1 cellular context compared by ENCODE assay signal in the genomic region with DNA sequence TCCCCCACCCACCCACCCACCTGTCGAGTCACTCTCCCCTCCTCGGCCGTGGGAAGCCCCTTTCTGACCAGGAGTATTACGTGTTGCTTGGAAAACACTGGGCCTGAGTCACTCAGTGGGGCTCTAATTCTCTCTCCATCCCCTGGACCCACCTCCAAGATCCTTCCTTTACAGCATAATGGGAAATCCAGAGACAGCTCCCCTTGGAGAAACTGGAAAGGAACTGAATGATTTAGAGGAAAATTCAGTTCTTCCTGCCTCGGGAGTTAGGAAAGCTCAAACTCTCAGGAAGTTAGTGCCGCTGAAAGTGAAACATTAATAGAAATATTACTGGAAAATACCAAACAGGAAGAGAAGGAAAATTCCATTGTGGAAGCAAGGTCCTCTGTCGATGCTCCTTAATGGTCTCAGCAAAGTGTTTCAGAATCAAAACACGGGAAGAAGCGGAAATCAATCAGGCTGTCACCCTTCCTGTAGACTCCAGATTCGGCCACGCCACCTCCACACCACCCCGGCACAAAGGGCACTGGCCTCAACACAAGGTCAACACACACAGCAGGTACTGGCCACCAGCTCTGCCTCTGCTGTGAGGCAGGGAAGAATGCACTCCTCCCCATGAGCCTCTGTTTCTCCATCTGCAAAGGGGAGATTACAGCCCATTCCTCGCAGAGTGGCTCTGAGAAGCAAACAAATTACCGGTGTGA.
TF ChIP-seq lines count a peak whose summit lies in the region.

No MANE protein-coding gene starts in this region.

TF ChIP-seq in HepG2, 621 proteins besides CTCF, POLR2A, EP300 and RAD21 (continued from another document and continues in another):
- TF ChIP-seq, protein P1, sequence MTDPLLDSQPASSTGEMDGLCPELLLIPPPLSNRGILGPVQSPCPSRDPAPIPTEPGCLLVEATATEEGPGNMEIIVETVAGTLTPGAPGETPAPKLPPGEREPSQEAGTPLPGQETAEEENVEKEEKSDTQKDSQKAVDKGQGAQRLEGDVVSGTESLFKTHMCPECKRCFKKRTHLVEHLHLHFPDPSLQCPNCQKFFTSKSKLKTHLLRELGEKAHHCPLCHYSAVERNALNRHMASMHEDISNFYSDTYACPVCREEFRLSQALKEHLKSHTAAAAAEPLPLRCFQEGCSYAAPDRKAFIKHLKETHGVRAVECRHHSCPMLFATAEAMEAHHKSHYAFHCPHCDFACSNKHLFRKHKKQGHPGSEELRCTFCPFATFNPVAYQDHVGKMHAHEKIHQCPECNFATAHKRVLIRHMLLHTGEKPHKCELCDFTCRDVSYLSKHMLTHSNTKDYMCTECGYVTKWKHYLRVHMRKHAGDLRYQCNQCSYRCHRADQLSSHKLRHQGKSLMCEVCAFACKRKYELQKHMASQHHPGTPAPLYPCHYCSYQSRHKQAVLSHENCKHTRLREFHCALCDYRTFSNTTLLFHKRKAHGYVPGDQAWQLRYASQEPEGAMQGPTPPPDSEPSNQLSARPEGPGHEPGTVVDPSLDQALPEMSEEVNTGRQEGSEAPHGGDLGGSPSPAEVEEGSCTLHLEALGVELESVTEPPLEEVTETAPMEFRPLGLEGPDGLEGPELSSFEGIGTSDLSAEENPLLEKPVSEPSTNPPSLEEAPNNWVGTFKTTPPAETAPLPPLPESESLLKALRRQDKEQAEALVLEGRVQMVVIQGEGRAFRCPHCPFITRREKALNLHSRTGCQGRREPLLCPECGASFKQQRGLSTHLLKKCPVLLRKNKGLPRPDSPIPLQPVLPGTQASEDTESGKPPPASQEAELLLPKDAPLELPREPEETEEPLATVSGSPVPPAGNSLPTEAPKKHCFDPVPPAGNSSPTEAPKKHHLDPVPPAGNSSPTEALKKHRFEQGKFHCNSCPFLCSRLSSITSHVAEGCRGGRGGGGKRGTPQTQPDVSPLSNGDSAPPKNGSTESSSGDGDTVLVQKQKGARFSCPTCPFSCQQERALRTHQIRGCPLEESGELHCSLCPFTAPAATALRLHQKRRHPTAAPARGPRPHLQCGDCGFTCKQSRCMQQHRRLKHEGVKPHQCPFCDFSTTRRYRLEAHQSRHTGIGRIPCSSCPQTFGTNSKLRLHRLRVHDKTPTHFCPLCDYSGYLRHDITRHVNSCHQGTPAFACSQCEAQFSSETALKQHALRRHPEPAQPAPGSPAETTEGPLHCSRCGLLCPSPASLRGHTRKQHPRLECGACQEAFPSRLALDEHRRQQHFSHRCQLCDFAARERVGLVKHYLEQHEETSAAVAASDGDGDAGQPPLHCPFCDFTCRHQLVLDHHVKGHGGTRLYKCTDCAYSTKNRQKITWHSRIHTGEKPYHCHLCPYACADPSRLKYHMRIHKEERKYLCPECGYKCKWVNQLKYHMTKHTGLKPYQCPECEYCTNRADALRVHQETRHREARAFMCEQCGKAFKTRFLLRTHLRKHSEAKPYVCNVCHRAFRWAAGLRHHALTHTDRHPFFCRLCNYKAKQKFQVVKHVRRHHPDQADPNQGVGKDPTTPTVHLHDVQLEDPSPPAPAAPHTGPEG (CRISPR knock-in tag; IDR thresholded peaks at IDR 0.05): 0 out of 2 replicates have a peak, but pooled peaks have one; percentile 11
- TF ChIP-seq CBX2 (IDR thresholded peaks at IDR 0.05; ENCODE audit: low read depth, low read length) (no peak), CBX2 (CRISPR knock-in tag; IDR thresholded peaks at IDR 0.05; ENCODE audit: low read depth) (no peak), SETDB1 (CRISPR knock-in tag; IDR thresholded peaks at IDR 0.05; ENCODE audit: borderline replicate concordance) (no peak), TRIM24 (CRISPR knock-in tag; IDR thresholded peaks at IDR 0.05) (no peak), RORA (CRISPR knock-in tag; IDR thresholded peaks at IDR 0.05) (no peak), BRCA1 (CRISPR knock-in tag; IDR thresholded peaks at IDR 0.05) (no peak), ZFX (CRISPR knock-in tag; IDR thresholded peaks at IDR 0.05; ENCODE audit: low read depth) (peak; percentile 68), ZFP36 (IDR thresholded peaks at IDR 0.05; ENCODE audit: borderline replicate concordance, low read depth, low read length, partially characterized antibody) (no peak), HOXA5 (CRISPR knock-in tag; IDR thresholded peaks at IDR 0.05) (peak; percentile 67; the same call in 1 of the 2 replicates), CCAR2 (optimal IDR thresholded peaks at IDR 0.05; ENCODE audit: low read depth, low read length) (no peak), RXRB (CRISPR knock-in tag; IDR thresholded peaks at IDR 0.05; ENCODE audit: borderline replicate concordance) (peak; percentile 98), YEATS4 (CRISPR knock-in tag; IDR thresholded peaks at IDR 0.05; ENCODE audit: borderline replicate concordance) (peak; percentile 79; the same call in 1 of the 2 replicates), JDP2 (CRISPR knock-in tag; IDR thresholded peaks at IDR 0.05; ENCODE audit: borderline replicate concordance) (no peak), SMYD3 (CRISPR knock-in tag; IDR thresholded peaks at IDR 0.05) (no peak), KDM6A (CRISPR knock-in tag; IDR thresholded peaks at IDR 0.05; ENCODE audit: low read depth) (peak; percentile 61; the same call in 1 of the 2 replicates), CEBPG (CRISPR knock-in tag; IDR thresholded peaks at IDR 0.05) (0 out of 2 replicates have a peak, but pooled peaks have one; percentile 43), MTF2 (CRISPR knock-in tag; IDR thresholded peaks at IDR 0.05; ENCODE audit: borderline replicate concordance) (no peak), ZFP82 (CRISPR knock-in tag; IDR thresholded peaks at IDR 0.05; ENCODE audit: borderline replicate concordance) (no peak), IRX3 (CRISPR knock-in tag; IDR thresholded peaks at IDR 0.05; ENCODE audit: borderline replicate concordance, low read depth) (no peak), ZNF232 (CRISPR knock-in tag; IDR thresholded peaks at IDR 0.05; ENCODE audit: borderline replicate concordance) (no peak; the same call in 1 of the 2 replicates), FOXA1 (IDR thresholded peaks at IDR 0.05) (no peak), FOXA1 (CRISPR knock-in tag; IDR thresholded peaks at IDR 0.05) (peak; percentile 83), KAT2B (IDR thresholded peaks at IDR 0.05; ENCODE audit: borderline replicate concordance, low read depth, low read length) (no peak), KLF12 (CRISPR knock-in tag; IDR thresholded peaks at IDR 0.05; ENCODE audit: borderline replicate concordance) (no peak), MYC (CRISPR knock-in tag; IDR thresholded peaks at IDR 0.05; ENCODE audit: borderline replicate concordance) (peak; percentile 84; the same call in 1 of the 2 replicates), MATR3 (CRISPR knock-in tag; IDR thresholded peaks at IDR 0.05) (no peak), PHF5A (CRISPR knock-in tag; IDR thresholded peaks at IDR 0.05; ENCODE audit: low read depth, unreplicated experiment) (no peak), ZZZ3 (CRISPR knock-in tag; IDR thresholded peaks at IDR 0.05; ENCODE audit: borderline replicate concordance) (no peak), MTA1 (CRISPR knock-in tag; IDR thresholded peaks at IDR 0.05; ENCODE audit: borderline replicate concordance) (peak; percentile 94), ZNF547 (CRISPR knock-in tag; IDR thresholded peaks at IDR 0.05) (no peak), ZNF34 (CRISPR knock-in tag; IDR thresholded peaks at IDR 0.05; ENCODE audit: borderline replicate concordance) (no peak), SP5 (CRISPR knock-in tag; IDR thresholded peaks at IDR 0.05; ENCODE audit: borderline replicate concordance, low read depth) (peak; percentile 84), DMAP1 (CRISPR knock-in tag; IDR thresholded peaks at IDR 0.05) (peak; percentile 57; the same call in 1 of the 2 replicates), ZNF253 (CRISPR knock-in tag; IDR thresholded peaks at IDR 0.05; ENCODE audit: borderline replicate concordance) (no peak), IRF2 (CRISPR knock-in tag; IDR thresholded peaks at IDR 0.05) (0 out of 2 replicates have a peak, but pooled peaks have one; percentile 74), SOX6 (IDR thresholded peaks at IDR 0.05) (no peak), SOX6 (CRISPR knock-in tag; IDR thresholded peaks at IDR 0.05) (peak; percentile 85), TCF7 (IDR thresholded peaks at IDR 0.05; ENCODE audit: low read depth) (0 out of 2 replicates have a peak, but pooled peaks have one; percentile 40), ZNF207 (IDR thresholded peaks at IDR 0.05; ENCODE audit: borderline replicate concordance) (no peak), MTA3 (CRISPR knock-in tag; IDR thresholded peaks at IDR 0.05) (no peak), RFX3 (CRISPR knock-in tag; IDR thresholded peaks at IDR 0.05) (no peak)
- TF ChIP-seq, protein P2, sequence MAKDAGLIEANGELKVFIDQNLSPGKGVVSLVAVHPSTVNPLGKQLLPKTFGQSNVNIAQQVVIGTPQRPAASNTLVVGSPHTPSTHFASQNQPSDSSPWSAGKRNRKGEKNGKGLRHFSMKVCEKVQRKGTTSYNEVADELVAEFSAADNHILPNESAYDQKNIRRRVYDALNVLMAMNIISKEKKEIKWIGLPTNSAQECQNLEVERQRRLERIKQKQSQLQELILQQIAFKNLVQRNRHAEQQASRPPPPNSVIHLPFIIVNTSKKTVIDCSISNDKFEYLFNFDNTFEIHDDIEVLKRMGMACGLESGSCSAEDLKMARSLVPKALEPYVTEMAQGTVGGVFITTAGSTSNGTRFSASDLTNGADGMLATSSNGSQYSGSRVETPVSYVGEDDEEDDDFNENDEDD (CRISPR knock-in tag; IDR thresholded peaks at IDR 0.05; ENCODE audit: borderline replicate concordance): peak; percentile 24; the same call in 1 of the 2 replicates
- TF ChIP-seq, protein P3, sequence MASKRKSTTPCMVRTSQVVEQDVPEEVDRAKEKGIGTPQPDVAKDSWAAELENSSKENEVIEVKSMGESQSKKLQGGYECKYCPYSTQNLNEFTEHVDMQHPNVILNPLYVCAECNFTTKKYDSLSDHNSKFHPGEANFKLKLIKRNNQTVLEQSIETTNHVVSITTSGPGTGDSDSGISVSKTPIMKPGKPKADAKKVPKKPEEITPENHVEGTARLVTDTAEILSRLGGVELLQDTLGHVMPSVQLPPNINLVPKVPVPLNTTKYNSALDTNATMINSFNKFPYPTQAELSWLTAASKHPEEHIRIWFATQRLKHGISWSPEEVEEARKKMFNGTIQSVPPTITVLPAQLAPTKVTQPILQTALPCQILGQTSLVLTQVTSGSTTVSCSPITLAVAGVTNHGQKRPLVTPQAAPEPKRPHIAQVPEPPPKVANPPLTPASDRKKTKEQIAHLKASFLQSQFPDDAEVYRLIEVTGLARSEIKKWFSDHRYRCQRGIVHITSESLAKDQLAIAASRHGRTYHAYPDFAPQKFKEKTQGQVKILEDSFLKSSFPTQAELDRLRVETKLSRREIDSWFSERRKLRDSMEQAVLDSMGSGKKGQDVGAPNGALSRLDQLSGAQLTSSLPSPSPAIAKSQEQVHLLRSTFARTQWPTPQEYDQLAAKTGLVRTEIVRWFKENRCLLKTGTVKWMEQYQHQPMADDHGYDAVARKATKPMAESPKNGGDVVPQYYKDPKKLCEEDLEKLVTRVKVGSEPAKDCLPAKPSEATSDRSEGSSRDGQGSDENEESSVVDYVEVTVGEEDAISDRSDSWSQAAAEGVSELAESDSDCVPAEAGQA (IDR thresholded peaks at IDR 0.05; ENCODE audit: low read depth): no peak
- TF ChIP-seq, protein P3 (CRISPR knock-in tag; IDR thresholded peaks at IDR 0.05; ENCODE audit: borderline replicate concordance): no peak
- TF ChIP-seq, protein P4, sequence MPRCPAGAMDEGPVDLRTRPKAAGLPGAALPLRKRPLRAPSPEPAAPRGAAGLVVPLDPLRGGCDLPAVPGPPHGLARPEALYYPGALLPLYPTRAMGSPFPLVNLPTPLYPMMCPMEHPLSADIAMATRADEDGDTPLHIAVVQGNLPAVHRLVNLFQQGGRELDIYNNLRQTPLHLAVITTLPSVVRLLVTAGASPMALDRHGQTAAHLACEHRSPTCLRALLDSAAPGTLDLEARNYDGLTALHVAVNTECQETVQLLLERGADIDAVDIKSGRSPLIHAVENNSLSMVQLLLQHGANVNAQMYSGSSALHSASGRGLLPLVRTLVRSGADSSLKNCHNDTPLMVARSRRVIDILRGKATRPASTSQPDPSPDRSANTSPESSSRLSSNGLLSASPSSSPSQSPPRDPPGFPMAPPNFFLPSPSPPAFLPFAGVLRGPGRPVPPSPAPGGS (CRISPR knock-in tag; IDR thresholded peaks at IDR 0.05): no peak
- TF ChIP-seq, protein P5, sequence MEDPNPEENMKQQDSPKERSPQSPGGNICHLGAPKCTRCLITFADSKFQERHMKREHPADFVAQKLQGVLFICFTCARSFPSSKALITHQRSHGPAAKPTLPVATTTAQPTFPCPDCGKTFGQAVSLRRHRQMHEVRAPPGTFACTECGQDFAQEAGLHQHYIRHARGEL (CRISPR knock-in tag; IDR thresholded peaks at IDR 0.05): no peak
- TF ChIP-seq, protein P6, sequence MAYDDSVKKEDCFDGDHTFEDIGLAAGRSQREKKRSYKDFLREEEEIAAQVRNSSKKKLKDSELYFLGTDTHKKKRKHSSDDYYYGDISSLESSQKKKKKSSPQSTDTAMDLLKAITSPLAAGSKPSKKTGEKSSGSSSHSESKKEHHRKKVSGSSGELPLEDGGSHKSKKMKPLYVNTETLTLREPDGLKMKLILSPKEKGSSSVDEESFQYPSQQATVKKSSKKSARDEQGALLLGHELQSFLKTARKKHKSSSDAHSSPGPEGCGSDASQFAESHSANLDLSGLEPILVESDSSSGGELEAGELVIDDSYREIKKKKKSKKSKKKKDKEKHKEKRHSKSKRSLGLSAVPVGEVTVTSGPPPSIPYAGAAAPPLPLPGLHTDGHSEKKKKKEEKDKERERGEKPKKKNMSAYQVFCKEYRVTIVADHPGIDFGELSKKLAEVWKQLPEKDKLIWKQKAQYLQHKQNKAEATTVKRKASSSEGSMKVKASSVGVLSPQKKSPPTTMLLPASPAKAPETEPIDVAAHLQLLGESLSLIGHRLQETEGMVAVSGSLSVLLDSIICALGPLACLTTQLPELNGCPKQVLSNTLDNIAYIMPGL (CRISPR knock-in tag; IDR thresholded peaks at IDR 0.05; ENCODE audit: borderline replicate concordance in 1 of 2, low read depth in 1 of 2): 0 out of 4 replicates have a peak, but pooled peaks have one; percentile 20 to 34
